In the genomic region with DNA sequence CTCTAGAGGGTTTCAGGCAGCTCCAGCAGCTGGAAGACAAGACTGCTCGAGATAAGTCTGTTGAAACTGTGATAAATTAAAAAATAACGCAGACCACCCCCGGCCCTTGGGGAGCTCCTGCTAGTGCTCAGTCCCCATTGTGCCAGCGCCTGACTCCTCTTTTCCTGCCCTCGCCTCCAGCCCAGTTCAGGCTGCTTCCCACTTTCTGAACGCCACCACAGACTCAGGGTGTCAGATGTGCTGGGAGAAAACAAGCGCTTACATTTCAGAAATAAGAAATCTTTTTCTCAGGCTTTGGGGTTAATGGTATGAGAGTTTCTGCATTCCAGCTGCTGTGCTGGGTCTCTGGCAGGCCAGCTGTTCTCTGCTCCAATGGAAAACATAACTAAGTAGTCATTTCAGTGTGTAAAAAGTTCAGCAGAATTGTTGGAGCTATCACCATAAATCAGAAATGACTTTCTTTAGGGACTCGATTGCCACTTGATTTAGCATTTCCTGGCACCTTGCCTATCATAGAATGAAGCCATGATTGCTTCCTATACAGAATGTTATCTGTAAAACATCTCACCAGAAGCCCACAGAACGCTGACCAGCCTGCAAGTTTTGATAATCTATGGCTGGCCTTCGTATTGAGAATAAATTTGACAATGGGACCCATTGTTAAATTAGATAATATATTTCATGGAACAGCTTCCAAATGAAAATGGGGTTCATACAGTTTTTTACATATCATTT, we compare ENCODE assay signal across 14 cellular contexts.
A peak's percentile ranks its signal among the peaks of the same experiment; 100 is the strongest.
DNase-seq lines count a peak whose midpoint lies in the region; ATAC-seq and TF ChIP-seq lines count a peak whose summit lies in the region.
"Had no signal": no experiment of that assay in that cellular context is flagged by ENCODE, and none has a peak within 500 bp of the region (broad histone marks: within the 10 kb centered on the region; RNA-seq: fewer than 3 reads in every experiment).

No MANE protein-coding gene starts in this region.

- H3K9me3 ChIP-seq in mucosa of descending colon (no peaks in the 10 kb centered on the region), thoracic aorta (no peaks in the 10 kb centered on the region)

- H3K27ac ChIP-seq in thoracic aorta, result peak overlapping the region; percentile 49 to 69
- H3K27ac ChIP-seq: KMS-11 had no signal

- no peak overlapping the region for H3K27ac Mint-ChIP-seq in activated naive CD4-positive, alpha-beta T cell treated with anti-CD3 and anti-CD28 coated beads, Interleukin-2, amount 50 U/mL, for 72 hours
- H3K27ac Mint-ChIP-seq in activated CD8-positive, alpha-beta T cell treated with anti-CD3 and anti-CD28 coated beads, Interleukin-2, amount 10 ng/mL, durations not matched to agents 7 days and 5 days, result no peak overlapping the region
- H3K27ac Mint-ChIP-seq: activated CD4-positive, alpha-beta memory T cell treated with anti-CD3 and anti-CD28 coated beads, Interleukin-2, amount 10 ng/mL, durations not matched to agents 7 days and 5 days; CD14-positive monocyte had no signal

- H3K4me3 ChIP-seq in fibroblast of pulmonary artery (replicated peaks; ENCODE audit: low read depth, low read length) (no peak overlapping the region), mucosa of descending colon (no peak overlapping the region), thoracic aorta (no peak overlapping the region)

- no peaks in the 10 kb centered on the region for H3K4me1 Mint-ChIP-seq in activated CD8-positive, alpha-beta T cell treated with anti-CD3 and anti-CD28 coated beads, Interleukin-2, amount 10 ng/mL, durations not matched to agents 7 days and 5 days (ENCODE audit: low read depth)
- H3K4me1 Mint-ChIP-seq: activated CD4-positive, alpha-beta memory T cell treated with anti-CD3 and anti-CD28 coated beads, Interleukin-2, amount 10 ng/mL, durations not matched to agents 7 days and 5 days; CD14-positive monocyte had no signal

- no peak overlapping the region for H3K4me3 Mint-ChIP-seq in activated CD8-positive, alpha-beta T cell treated with anti-CD3 and anti-CD28 coated beads, Interleukin-2, amount 10 ng/mL, durations not matched to agents 7 days and 5 days
- H3K4me3 Mint-ChIP-seq: activated CD4-positive, alpha-beta memory T cell treated with anti-CD3 and anti-CD28 coated beads, Interleukin-2, amount 10 ng/mL, durations not matched to agents 7 days and 5 days; CD14-positive monocyte had no signal

- no peaks in the 10 kb centered on the region for H3K4me1 ChIP-seq in mucosa of descending colon (ENCODE audit: low read depth)
- H3K4me1 ChIP-seq in thoracic aorta (ENCODE audit: control insufficient read depth in 1 of 2, low read depth in 2 of 2), result peaks cover 19 to 36% of the 10 kb centered on the region in 2 donors

- ATAC-seq in mucosa of descending colon, result peak; percentile 10
- ATAC-seq in thoracic aorta (ENCODE audit: insufficient number of reproducible peaks, low FRiP score, low read depth), result no peak
- no peak for ATAC-seq in activated naive CD4-positive, alpha-beta T cell treated with anti-CD3 and anti-CD28 coated beads, Interleukin-2, amount 50 U/mL, for 72 hours
- ATAC-seq in GM18511 (IDR thresholded peaks at IDR 0.05; ENCODE audit: unreplicated experiment), result no peak
- no peak for ATAC-seq in activated CD8-positive, alpha-beta T cell treated with anti-CD3 and anti-CD28 coated beads, Interleukin-2, amount 10 ng/mL, durations not matched to agents 7 days and 5 days

- no peaks in the 10 kb centered on the region for H3K27me3 ChIP-seq in thoracic aorta (replicated peaks; ENCODE audit: insufficient read depth)

- CTCF ChIA-PET in activated CD8-positive, alpha-beta T cell treated with anti-CD3 and anti-CD28 coated beads, Interleukin-2, amount 10 ng/mL, durations not matched to agents 7 days and 5 days (lab: Charles Lee), result no interaction called here
- CTCF ChIA-PET in HEK293T (lab: Yijun Ruan, JAX), result interaction anchor here (0.9 kb wide), 1 partner anchor 38 kb away, joined by 4 read pairs; no protein-coding TSS in a partner anchor

- intact Hi-C loops in mucosa of descending colon (cut with DNase I, micrococcal nuclease), result loop anchor here in 1 of 2 donors (10.0 kb wide), 1 partner anchor 409 kb away; no protein-coding TSS in a partner anchor

- DNase-seq in LHCN-M2 (ENCODE audit: low read depth) (peak; percentile 62), fibroblast of pulmonary artery (ENCODE audit: low read depth) (peak; percentile 52), mucosa of descending colon (no peak), thoracic aorta (ENCODE audit: low spot score) (no peak), HEK293T (ENCODE audit: extremely low spot score) (no peak)
- no peak for DNase-seq in activated naive CD4-positive, alpha-beta T cell treated with anti-CD3 and anti-CD28 coated beads, Interleukin-2, amount 50 U/mL, for 72 hours (ENCODE audit: low spot score in 2 of 2)
- DNase-seq in activated CD8-positive, alpha-beta T cell treated with anti-CD3 and anti-CD28 coated beads, Interleukin-2, amount 10 ng/mL, durations not matched to agents 7 days and 5 days, result no peak
- DNase-seq: activated CD4-positive, alpha-beta memory T cell treated with anti-CD3 and anti-CD28 coated beads, Interleukin-2, amount 10 ng/mL, durations not matched to agents 7 days and 5 days; activated effector memory CD4-positive, alpha-beta T cell treated with Interleukin-2 at 50 U/mL for 16 hours; NCI-H187 treated with DMSO at 0.1 percent for 48 hours; SIG-M5 had no signal

- TF ChIP-seq CTCF in fibroblast of pulmonary artery (IDR thresholded peaks at IDR 0.05; ENCODE audit: low read length, missing control alignments) (no peak), mucosa of descending colon (IDR thresholded peaks at IDR 0.05) (no peak), thoracic aorta (IDR thresholded peaks at IDR 0.05) (no peak)

- H3K36me3 ChIP-seq in mucosa of descending colon (ENCODE audit: low read depth) (no peaks in the 10 kb centered on the region), thoracic aorta (no peaks in the 10 kb centered on the region)

- H3K36me3 Mint-ChIP-seq in activated naive CD4-positive, alpha-beta T cell treated with anti-CD3 and anti-CD28 coated beads, Interleukin-2, amount 50 U/mL, for 72 hours, result no peaks in the 10 kb centered on the region
- no peaks in the 10 kb centered on the region for H3K36me3 Mint-ChIP-seq in activated CD8-positive, alpha-beta T cell treated with anti-CD3 and anti-CD28 coated beads, Interleukin-2, amount 10 ng/mL, durations not matched to agents 7 days and 5 days (ENCODE audit: low read depth)
- H3K36me3 Mint-ChIP-seq: CD14-positive monocyte had no signal

- H3K9me3 Mint-ChIP-seq in activated naive CD4-positive, alpha-beta T cell treated with anti-CD3 and anti-CD28 coated beads, Interleukin-2, amount 50 U/mL, for 72 hours, result no peaks in the 10 kb centered on the region
- no peaks in the 10 kb centered on the region for H3K9me3 Mint-ChIP-seq in activated CD8-positive, alpha-beta T cell treated with anti-CD3 and anti-CD28 coated beads, Interleukin-2, amount 10 ng/mL, durations not matched to agents 7 days and 5 days (ENCODE audit: insufficient read depth)
- H3K9me3 Mint-ChIP-seq: activated CD4-positive, alpha-beta memory T cell treated with anti-CD3 and anti-CD28 coated beads, Interleukin-2, amount 10 ng/mL, durations not matched to agents 7 days and 5 days had no signal

- POLR2A ChIA-PET in activated CD8-positive, alpha-beta T cell treated with anti-CD3 and anti-CD28 coated beads, Interleukin-2, amount 10 ng/mL, durations not matched to agents 7 days and 5 days (lab: Charles Lee), result no interaction called here
- POLR2A ChIA-PET in HEK293T (lab: Yijun Ruan, JAX), result no interaction called here

- H3K27me3 Mint-ChIP-seq in activated CD8-positive, alpha-beta T cell treated with anti-CD3 and anti-CD28 coated beads, Interleukin-2, amount 10 ng/mL, durations not matched to agents 7 days and 5 days (ENCODE audit: low read depth), result peaks cover 25% of the 10 kb centered on the region

TF ChIP-seq in HEK293T, 16 proteins besides CTCF, POLR2A, EP300 and RAD21:
- TF ChIP-seq HDGF (IDR thresholded peaks at IDR 0.05; ENCODE audit: borderline replicate concordance), result no peak
- TF ChIP-seq FOXM1 (IDR thresholded peaks at IDR 0.05; ENCODE audit: borderline replicate concordance), result no peak
- TF ChIP-seq ARNT (IDR thresholded peaks at IDR 0.05), result no peak
- TF ChIP-seq LEF1 (IDR thresholded peaks at IDR 0.05; ENCODE audit: borderline replicate concordance), result no peak
- TF ChIP-seq, protein P1, sequence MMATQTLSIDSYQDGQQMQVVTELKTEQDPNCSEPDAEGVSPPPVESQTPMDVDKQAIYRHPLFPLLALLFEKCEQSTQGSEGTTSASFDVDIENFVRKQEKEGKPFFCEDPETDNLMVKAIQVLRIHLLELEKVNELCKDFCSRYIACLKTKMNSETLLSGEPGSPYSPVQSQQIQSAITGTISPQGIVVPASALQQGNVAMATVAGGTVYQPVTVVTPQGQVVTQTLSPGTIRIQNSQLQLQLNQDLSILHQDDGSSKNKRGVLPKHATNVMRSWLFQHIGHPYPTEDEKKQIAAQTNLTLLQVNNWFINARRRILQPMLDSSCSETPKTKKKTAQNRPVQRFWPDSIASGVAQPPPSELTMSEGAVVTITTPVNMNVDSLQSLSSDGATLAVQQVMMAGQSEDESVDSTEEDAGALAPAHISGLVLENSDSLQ (IDR thresholded peaks at IDR 0.05), result no peak
- no peak for TF ChIP-seq NFRKB (IDR thresholded peaks at IDR 0.05)
- TF ChIP-seq FOXK2 (IDR thresholded peaks at IDR 0.05), result no peak
- TF ChIP-seq SP1 (IDR thresholded peaks at IDR 0.05), result no peak
- no peak for TF ChIP-seq ELF4 (IDR thresholded peaks at IDR 0.05)
- TF ChIP-seq CTBP1 (IDR thresholded peaks at IDR 0.05; ENCODE audit: borderline replicate concordance), result no peak

Comparison
In these comparisons a context has a peak if more than half of its experiments do, and no peak if none do; other contexts are left out.
1. DNase-seq: peak in LHCN-M2 (single experiment) and fibroblast of pulmonary artery (single experiment); none in mucosa of descending colon (0 of 3), thoracic aorta (single experiment), activated naive CD4-positive, alpha-beta T cell treated with anti-CD3 and anti-CD28 coated beads, Interleukin-2, amount 50 U/mL, for 72 hours (0 of 2), activated CD8-positive, alpha-beta T cell treated with anti-CD3 and anti-CD28 coated beads, Interleukin-2, amount 10 ng/mL, durations not matched to agents 7 days and 5 days (single experiment) and HEK293T (single experiment).